Comparison of ENCODE assay signal across 22 cellular contexts in the genomic region with DNA sequence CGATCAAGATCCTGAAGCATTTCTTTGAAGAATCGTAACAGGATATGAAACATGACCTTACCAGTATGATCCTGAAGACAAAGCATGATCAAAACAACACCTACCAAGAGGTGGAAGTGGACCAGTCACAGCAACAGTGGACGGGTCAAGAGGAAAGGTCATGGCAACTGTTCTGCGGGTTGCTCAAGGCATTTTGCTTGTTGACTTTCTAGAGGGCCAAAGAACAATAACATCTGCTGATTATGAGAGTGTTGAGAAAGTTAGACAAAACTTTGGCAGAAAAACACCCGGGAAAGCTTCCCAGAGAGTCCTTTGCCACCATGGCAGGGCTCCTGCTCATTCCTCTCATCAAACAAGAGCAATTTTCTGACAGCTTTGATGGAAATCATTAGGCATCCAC.
"Had no signal": no experiment of that assay in that cellular context is flagged by ENCODE, and none has a peak within 500 bp of the region (broad histone marks: within the 10 kb centered on the region; RNA-seq: fewer than 3 reads in every experiment).

No MANE protein-coding gene starts in this region.

- H3K4me3 ChIP-seq: cardiac muscle cell, esophagus squamous epithelium, heart right ventricle, left lung, lower lobe of right lung, pancreas, psoas muscle, sigmoid colon, suprapubic skin, transverse colon had no signal

- H3K4me1 Mint-ChIP-seq: memory B cell, natural killer cell had no signal

- H3K9me3 ChIP-seq: esophagus squamous epithelium, left lung, lower lobe of right lung, pancreas, psoas muscle, suprapubic skin, transverse colon had no signal

- H3K36me3 Mint-ChIP-seq: mesothelial cell of epicardium, natural killer cell had no signal

- H3K36me3 ChIP-seq: cardiac muscle cell, esophagus squamous epithelium, heart right ventricle, left lung, lower lobe of right lung, pancreas, sigmoid colon, suprapubic skin, transverse colon had no signal

- H3K27ac ChIP-seq: cardiac muscle cell, esophagus squamous epithelium, left lung, lower lobe of right lung, pancreas, psoas muscle, sigmoid colon, suprapubic skin, transverse colon had no signal

- ATAC-seq: effector memory CD8-positive, alpha-beta T cell; heart right ventricle; left lung; lower lobe of right lung; natural killer cell; pancreas; stimulated activated naive CD8-positive, alpha-beta T cell treated with anti-CD3 and anti-CD28 coated beads, Interleukin-15, Interleukin-2, amounts not matched to agents 100 U/mL and 50 U/mL, for 24 hours had no signal

- H3K4me1 ChIP-seq: left lung, pancreas had no signal

- H3K27ac Mint-ChIP-seq: dendritic cell treated with granulocyte-macrophage colony-stimulating factor and Interleukin-4, amounts not matched to agents 40 ng/mL and 50 ng/mL, for 4 days; effector memory CD8-positive, alpha-beta T cell; memory B cell; mesothelial cell of epicardium; natural killer cell had no signal

- H3K9me3 Mint-ChIP-seq: dendritic cell treated with granulocyte-macrophage colony-stimulating factor and Interleukin-4, amounts not matched to agents 40 ng/mL and 50 ng/mL, for 4 days; effector memory CD8-positive, alpha-beta T cell; memory B cell; mesothelial cell of epicardium; natural killer cell; neural crest cell had no signal

- H3K4me3 Mint-ChIP-seq: dendritic cell treated with granulocyte-macrophage colony-stimulating factor and Interleukin-4, amounts not matched to agents 40 ng/mL and 50 ng/mL, for 4 days; effector memory CD8-positive, alpha-beta T cell; memory B cell; mesothelial cell of epicardium; natural killer cell; neural crest cell had no signal

- DNase-seq: cerebellar nuclear complex; effector memory CD8-positive, alpha-beta T cell; esophagus squamous epithelium; heart right ventricle; hypothalamus; left lung; lower lobe of right lung; natural killer cell; pancreas; psoas muscle; retina; sigmoid colon; small intestine; stimulated activated CD4-positive, alpha-beta T cell treated with anti-CD3 and anti-CD28 coated beads, Interleukin-2, amount 100 ng/mL, for 48 hours; stimulated activated naive CD8-positive, alpha-beta T cell treated with anti-CD3 and anti-CD28 coated beads, Interleukin-15, Interleukin-2, amounts not matched to agents 100 U/mL and 50 U/mL, for 24 hours; transverse colon had no signal

- H3K27me3 ChIP-seq: cardiac muscle cell, heart right ventricle, left lung, pancreas, sigmoid colon, suprapubic skin, transverse colon had no signal
